In genomic region chr11:64230209-64230984, GRCh38 we compare ENCODE assay signal across 8 cellular contexts. TPM values are rescaled to one million over a fixed set of nuclear protein-coding genes. Genes with fewer than 3 reads are reported as not detected.
DNase-seq lines count a peak whose midpoint lies in the region; ATAC-seq and TF ChIP-seq lines count a peak whose summit lies in the region.

DNAJC4 (plus strand) TSS chr11:64230548; CDS start chr11:64230855, 307 bp downstream.

- H3K9me2 ChIP-seq in GM23338 (ENCODE audit: insufficient read depth): no peaks in the 10 kb centered on the region
- no peaks in the 10 kb centered on the region for H3K9me2 ChIP-seq in SK-N-SH

- H3K27me3 Mint-ChIP-seq in GM23338 (ENCODE audit: insufficient read depth, low read depth, poor library complexity): peaks cover 25% of the 10 kb centered on the region
- H3K27me3 Mint-ChIP-seq in activated naive CD4-positive, alpha-beta T cell treated with anti-CD3 and anti-CD28 coated beads, Interleukin-2, amount 50 U/mL, for 24 hours: no peaks in the 10 kb centered on the region

- CTCF ChIA-PET in SK-N-SH (lab: Yijun Ruan, JAX): interaction anchor here (1.5 to 2.3 kb wide), 2 partner anchors 15 to 74 kb away, joined by 5 read pairs; partner anchors contain the start of gene ESRRA

- peaks cover 23% of the 10 kb centered on the region for H3K4me1 Mint-ChIP-seq in GM23338
- peaks cover 58% of the 10 kb centered on the region for H3K4me1 Mint-ChIP-seq in activated naive CD4-positive, alpha-beta T cell treated with anti-CD3 and anti-CD28 coated beads, Interleukin-2, amount 50 U/mL, for 24 hours

- H3F3A ChIP-seq in GM23338 (replicated peaks; ENCODE audit: low read depth) (peaks cover 18% of the 10 kb centered on the region), SK-N-SH (replicated peaks; ENCODE audit: insufficient read depth) (peaks cover 20% of the 10 kb centered on the region)

- POLR2A ChIA-PET in SK-N-SH (lab: Yijun Ruan, JAX): interaction anchor here (0.8 to 1.2 kb wide), 3 partner anchors 10 to 16 kb away, joined by 3 read pairs; partner anchors contain the start of genes FKBP2 and PPP1R14B

- H3K79me2 ChIP-seq in GM23338 (replicated peaks; ENCODE audit: insufficient read depth) (peaks cover 2% of the 10 kb centered on the region; the same call in 1 of the 2 replicates), SK-N-SH (ENCODE audit: insufficient read depth) (peaks cover 50% of the 10 kb centered on the region)

- peak within 1 kb of the TSS; percentile 94 for H3K4me3 ChIP-seq in GM23338
- H3K4me3 ChIP-seq in SK-N-SH (ENCODE audit: low read depth in 2 of 2, low read length in 1 of 2): peak within 1 kb of the TSS; percentile 73 to 75
- peak within 1 kb of the TSS; percentile 86 for H3K4me3 ChIP-seq in suprapubic skin

- H3K27ac ChIP-seq in GM23338 (ENCODE audit: low read depth): peak within 1 kb of the TSS; percentile 80; the same call in 1 of the 2 replicates
- H3K27ac ChIP-seq in SK-N-SH (ENCODE audit: low read depth in 2 of 2, low read length in 1 of 2): peak within 1 kb of the TSS; percentile 54 to 92; a peak in 3 of 4 replicates
- peak within 1 kb of the TSS; percentile 90 for H3K27ac ChIP-seq in suprapubic skin

- TF ChIP-seq RAD21 in SK-N-SH (IDR thresholded peaks at IDR 0.05; ENCODE audit: low read length): no peak

- H3K27ac Mint-ChIP-seq in GM23338: peak within 1 kb of the TSS; percentile 73
- peak within 1 kb of the TSS; percentile 77 for H3K27ac Mint-ChIP-seq in activated naive CD4-positive, alpha-beta T cell treated with anti-CD3 and anti-CD28 coated beads, Interleukin-2, amount 50 U/mL, for 24 hours

- TF ChIP-seq CTCF in GM23338 (conservative IDR thresholded peaks at IDR 0.05; ENCODE audit: low read depth in 2 of 2) (no peak), SK-N-SH (IDR thresholded peaks at IDR 0.05) (no peak), suprapubic skin (IDR thresholded peaks at IDR 0.05) (no peak)

- H4K20me1 ChIP-seq in GM23338 (replicated peaks; ENCODE audit: insufficient read depth): no peaks in the 10 kb centered on the region
- no peaks in the 10 kb centered on the region for H4K20me1 ChIP-seq in SK-N-SH (ENCODE audit: insufficient read depth)

- H3K9ac ChIP-seq in SK-N-SH: peak within 1 kb of the TSS; percentile 77

- WGBS in SK-N-SH (ENCODE audit: low lambda C conversion rate): 1% methylated on average over 26 of the region's 59 CpGs
- WGBS in suprapubic skin: 1% methylated on average over 15 of the region's 59 CpGs

- H3K4me1 ChIP-seq in GM23338 (ENCODE audit: insufficient read depth) (peaks cover 17% of the 10 kb centered on the region; the same call in 1 of the 2 replicates), SK-N-SH (ENCODE audit: control insufficient read depth in 1 of 2, insufficient read depth in 2 of 2, low read depth in 1 of 2, low read length in 1 of 2) (peaks cover 17 to 52% of the 10 kb centered on the region in 2 experiments; a peak in 2 of 4 replicates), suprapubic skin (peaks cover 81% of the 10 kb centered on the region)

- peak within 1 kb of the TSS; percentile 83 for H3K4me3 Mint-ChIP-seq in GM23338
- peak within 1 kb of the TSS; percentile 87 for H3K4me3 Mint-ChIP-seq in activated naive CD4-positive, alpha-beta T cell treated with anti-CD3 and anti-CD28 coated beads, Interleukin-2, amount 50 U/mL, for 24 hours

- no peaks in the 10 kb centered on the region for H3K9me3 Mint-ChIP-seq in GM23338
- H3K9me3 Mint-ChIP-seq in activated naive CD4-positive, alpha-beta T cell treated with anti-CD3 and anti-CD28 coated beads, Interleukin-2, amount 50 U/mL, for 24 hours: no peaks in the 10 kb centered on the region

- H3K36me3 Mint-ChIP-seq in GM23338 (ENCODE audit: low read depth): peaks cover 3% of the 10 kb centered on the region; the same call in 1 of the 3 replicates
- no peaks in the 10 kb centered on the region for H3K36me3 Mint-ChIP-seq in activated naive CD4-positive, alpha-beta T cell treated with anti-CD3 and anti-CD28 coated beads, Interleukin-2, amount 50 U/mL, for 24 hours

- TF ChIP-seq EP300 in SK-N-SH (IDR thresholded peaks at IDR 0.05; ENCODE audit: borderline replicate concordance in 1 of 2, low read depth in 1 of 2, low read length in 1 of 2) (no peak), suprapubic skin (IDR thresholded peaks at IDR 0.05) (no peak)

- H2AFZ ChIP-seq in GM23338: peak within 1 kb of the TSS; percentile 76; the same call in 1 of the 2 replicates
- H2AFZ ChIP-seq in SK-N-SH (ENCODE audit: low read depth): peak within 1 kb of the TSS; percentile 82; the same call in 1 of the 2 replicates

- peak within 1 kb of the TSS; percentile 96 for H3K4me2 ChIP-seq in GM23338
- H3K4me2 ChIP-seq in SK-N-SH: peak within 1 kb of the TSS; percentile 90

- peak; percentile 37 for ATAC-seq in GM23338

- H3K9me3 ChIP-seq in SK-N-SH: no peaks in the 10 kb centered on the region
- H3K9me3 ChIP-seq in suprapubic skin: no peaks in the 10 kb centered on the region

- no peaks in the 10 kb centered on the region for H3K36me3 ChIP-seq in GM23338 (ENCODE audit: insufficient read depth)
- peaks cover 0 to 4% of the 10 kb centered on the region in 2 experiments for H3K36me3 ChIP-seq in SK-N-SH (replicated peaks in 1 of 2; ENCODE audit: control insufficient read depth in 1 of 2, insufficient read depth in 2 of 2, low read length in 1 of 2)
- no peaks in the 10 kb centered on the region for H3K36me3 ChIP-seq in suprapubic skin

- no peak for TF ChIP-seq POLR2A in suprapubic skin (IDR thresholded peaks at IDR 0.05)

- DNase-seq in DMS153 (lab: John Stamatoyannopoulos, UW) (peak; percentile 93), GM23338 (ENCODE audit: low spot score) (peak; percentile 100), MV-4-11 (lab: John Stamatoyannopoulos, UW) (peak; percentile 85), SK-N-SH (peak; percentile 93), germinal center (ENCODE audit: low spot score) (peak; percentile 78), nucleus accumbens (lab: John Stamatoyannopoulos, UW) (peak in 55 of 56 donors; percentile 49 to 95 (median 82)), suprapubic skin (ENCODE audit: low spot score in 2 of 2) (peak; percentile 93 to 95)

- peaks cover 23% of the 10 kb centered on the region; the same call in 1 of the 2 replicates for H3K27me3 ChIP-seq in GM23338 (ENCODE audit: insufficient read depth)
- no peaks in the 10 kb centered on the region for H3K27me3 ChIP-seq in SK-N-SH (ENCODE audit: insufficient read depth)
- no peaks in the 10 kb centered on the region for H3K27me3 ChIP-seq in suprapubic skin

TF ChIP-seq in GM23338, 12 proteins besides CTCF, POLR2A, EP300 and RAD21:
- TF ChIP-seq ETS1 (IDR thresholded peaks at IDR 0.05) (no peak), POLR2AphosphoS5 (IDR thresholded peaks at IDR 0.05; ENCODE audit: low read depth) (peak; percentile 85), EZH2phosphoT487 (IDR thresholded peaks at IDR 0.05; ENCODE audit: unreplicated experiment) (no peak), ZNF331 (CRISPR knock-in tag; IDR thresholded peaks at IDR 0.05; ENCODE audit: low read depth) (no peak)

TF ChIP-seq in SK-N-SH, 30 proteins besides CTCF, POLR2A, EP300 and RAD21 (continues in another document):
- TF ChIP-seq USF2 (IDR thresholded peaks at IDR 0.05; ENCODE audit: borderline replicate concordance, low read depth, low read length) (no peak), IRF3 (IDR thresholded peaks at IDR 0.05; ENCODE audit: low read depth, low read length) (peak; percentile 23; the same call in 1 of the 2 replicates), MXI1 (IDR thresholded peaks at IDR 0.05; ENCODE audit: low read depth, low read length) (peak; percentile 75), TAF1 (IDR thresholded peaks at IDR 0.05; ENCODE audit: borderline replicate concordance, low read depth, low read length) (0 out of 2 replicates have a peak, but pooled peaks have one; percentile 28), POLR2AphosphoS5 (IDR thresholded peaks at IDR 0.05; ENCODE audit: low read depth, low read length) (0 out of 2 replicates have a peak, but pooled peaks have one; percentile 32), PBX3 (IDR thresholded peaks at IDR 0.05) (peak; percentile 60)

RNA-seq across cellular contexts. Expression of gene DNAJC4, which starts in this region (rescaled TPM):
- total RNA-seq in GM23338 (2014; rRNA removed; shearing (Covaris generic)): 7.7 and 10.5 TPM in 2 replicates
- polyA plus RNA-seq in GM23338 (2016; fragmentation: Nextera tagmentation; extraction: Ambion mirVana): 31.0 and 34.4 TPM in 2 replicates
- polyA plus RNA-seq in SK-N-SH (2012; rRNA removed): 46.9 and 52.1 TPM in 2 replicates
- polyA plus RNA-seq in SK-N-SH (2012; cell fraction: cytosol; rRNA removed): 18.5 and 31.6 TPM in 2 replicates
- 68.2 and 78.5 TPM in 2 replicates for polyA plus RNA-seq in SK-N-SH (2012; cell fraction: nucleus; rRNA removed)
- total RNA-seq in suprapubic skin: 10 to 100 TPM; 26.9 to 55.1 (median 37.3) TPM

Comparison
In these comparisons a context has a peak if more than half of its experiments do, and no peak if none do; other contexts are left out.
1. Peak in every context shown above with its lines: DNase-seq, ATAC-seq, H3K4me3 ChIP-seq and H3K27ac ChIP-seq.